In genomic region chr20:44733341-44734069, GRCh38 we compare ENCODE assay signal across 9 cellular contexts. TPM values are rescaled to one million over a fixed set of nuclear protein-coding genes. Genes with fewer than 3 reads are reported as not detected.
A peak's percentile ranks its signal among the peaks of the same experiment; 100 is the strongest.
DNase-seq lines count a peak whose midpoint lies in the region; ATAC-seq, FAIRE-seq and TF ChIP-seq lines count a peak whose summit lies in the region.
"Had no signal": no experiment of that assay in that cellular context is flagged by ENCODE, and none has a peak within 500 bp of the region (broad histone marks: within the 10 kb centered on the region; RNA-seq: fewer than 3 reads in every experiment).

No MANE protein-coding gene starts in this region.

- no peak overlapping the region for H3K4me3 Mint-ChIP-seq in T-helper 17 cell
- H3K4me3 Mint-ChIP-seq: dendritic cell treated with granulocyte-macrophage colony-stimulating factor and Interleukin-4, amounts not matched to agents 40 ng/mL and 50 ng/mL, for 4 days had no signal

- TF ChIP-seq CTCF in LNCaP clone FGC (IDR thresholded peaks at IDR 0.05; ENCODE audit: control insufficient read depth, extremely low read depth, insufficient read depth), result peak; percentile 94
- TF ChIP-seq CTCF in astrocyte of the spinal cord (IDR thresholded peaks at IDR 0.05; ENCODE audit: low read depth, low read length), result peak; percentile 93
- TF ChIP-seq CTCF in spleen (IDR thresholded peaks at IDR 0.05 in 8 of 11, conservative IDR thresholded peaks at IDR 0.05 in 3 of 11), result peak; percentile 47 to 86 (median 79)

- 26 to 41% (median 30%) methylated on average over 6 to 7 of the region's 7 CpGs for WGBS in spleen, 5 donors

- intact Hi-C loops in spleen (cut with DNase I; ENCODE audit: low total_unique reads), result loop anchor here (2.0 kb wide), 1 partner anchor 49 kb away; no protein-coding TSS in a partner anchor

- no peaks in the 10 kb centered on the region for H3K36me3 ChIP-seq in spleen

- peak; percentile 74 for FAIRE-seq in G401.6 (lab: Jason Lieb, UNC)

- DNase-seq in LNCaP clone FGC (ENCODE audit: low read depth) (peak; percentile 46), T-helper 17 cell (peak in 2 of 3 donors; percentile 31 to 50), astrocyte of the spinal cord (ENCODE audit: low read depth, low spot score) (peak; percentile 71), iPS DF 19.7 (ENCODE audit: low read depth, low spot score) (peak; percentile 57), spleen (no peak), GOT3 (lab: John Stamatoyannopoulos, UW) (no peak)

- peaks cover 5% of the 10 kb centered on the region for H3K36me3 Mint-ChIP-seq in T-helper 17 cell (ENCODE audit: low read depth)

- H3K9me3 ChIP-seq in T-helper 17 cell (ENCODE audit: control insufficient read depth, low read length, poor library complexity, severe bottlenecking), result no peaks in the 10 kb centered on the region
- H3K9me3 ChIP-seq in spleen, result peaks cover 0 to 11% (median 0%) of the 10 kb centered on the region in 8 donors

- H3K27me3 Mint-ChIP-seq in T-helper 17 cell, result peaks cover 5% of the 10 kb centered on the region

- peaks cover 18% of the 10 kb centered on the region for H3K4me1 Mint-ChIP-seq in T-helper 17 cell

- H3K4me3 ChIP-seq in LNCaP clone FGC (ENCODE audit: low read depth, low read length), result no peak overlapping the region
- no peak overlapping the region for H3K4me3 ChIP-seq in astrocyte of the spinal cord (ENCODE audit: low read depth, low read length)
- no peak overlapping the region for H3K4me3 ChIP-seq in spleen

- peaks cover 0 to 3% (median 0%) of the 10 kb centered on the region in 6 donors for H3K4me1 ChIP-seq in spleen

- H3K27ac Mint-ChIP-seq in T-helper 17 cell, result no peak overlapping the region
- H3K27ac Mint-ChIP-seq: dendritic cell treated with granulocyte-macrophage colony-stimulating factor and Interleukin-4, amounts not matched to agents 40 ng/mL and 50 ng/mL, for 4 days had no signal

- in situ Hi-C loops in astrocyte of the spinal cord (cut with HindIII; ENCODE audit: low sequenced_read_pairs), result no loop called here

- TF ChIP-seq POLR2A in spleen (IDR thresholded peaks at IDR 0.05), result no peak

- ATAC-seq in T-helper 17 cell (peak; percentile 75), HG02938 (IDR thresholded peaks at IDR 0.05; ENCODE audit: unreplicated experiment) (no peak)

- H3K27me3 ChIP-seq in spleen (replicated peaks in 1 of 7), result no peaks in the 10 kb centered on the region

- H3K27ac ChIP-seq in spleen, result no peak overlapping the region

RNA-seq across cellular contexts. Expression of gene KCNK15, which starts 12.2 kb away (rescaled TPM):
- not detected for total RNA-seq in T-helper 17 cell
- under 1 TPM in 5 of 7 donors, not detected in 2; 0.17 to 0.92 (median 0.47) TPM for total RNA-seq in spleen
- polyA plus RNA-seq in spleen, result under 1 TPM in 2 of 3 donors, not detected in 1; 0.06 to 0.08 TPM

RNA-seq across cellular contexts. Expression of gene CCN5, which starts 18.3 kb away (rescaled TPM):
- total RNA-seq in T-helper 17 cell (not detected), spleen (1 to 10 TPM in 4 of 7 donors, under 1 TPM in 2, not detected in 1; 0.51 to 7.4 (median 1.5) TPM)
- 10 to 100 TPM in 1 of 3 donors, 1 to 10 TPM in 2; 1.3 to 10.6 (median 5.7) TPM for polyA plus RNA-seq in spleen

Comparison
In these comparisons a context has a peak if more than half of its experiments do, and no peak if none do; other contexts are left out.
1. DNase-seq: peak in LNCaP clone FGC (single experiment), T-helper 17 cell (2 of 3), astrocyte of the spinal cord (single experiment) and iPS DF 19.7 (single experiment); none in spleen (single experiment) and GOT3 (single experiment).
2. Peak in every context shown above with its lines, with median percentiles within 50 percentile points of each other: CTCF ChIP-seq.